ENCODE assay signal across 1 cellular context in the genomic region with DNA sequence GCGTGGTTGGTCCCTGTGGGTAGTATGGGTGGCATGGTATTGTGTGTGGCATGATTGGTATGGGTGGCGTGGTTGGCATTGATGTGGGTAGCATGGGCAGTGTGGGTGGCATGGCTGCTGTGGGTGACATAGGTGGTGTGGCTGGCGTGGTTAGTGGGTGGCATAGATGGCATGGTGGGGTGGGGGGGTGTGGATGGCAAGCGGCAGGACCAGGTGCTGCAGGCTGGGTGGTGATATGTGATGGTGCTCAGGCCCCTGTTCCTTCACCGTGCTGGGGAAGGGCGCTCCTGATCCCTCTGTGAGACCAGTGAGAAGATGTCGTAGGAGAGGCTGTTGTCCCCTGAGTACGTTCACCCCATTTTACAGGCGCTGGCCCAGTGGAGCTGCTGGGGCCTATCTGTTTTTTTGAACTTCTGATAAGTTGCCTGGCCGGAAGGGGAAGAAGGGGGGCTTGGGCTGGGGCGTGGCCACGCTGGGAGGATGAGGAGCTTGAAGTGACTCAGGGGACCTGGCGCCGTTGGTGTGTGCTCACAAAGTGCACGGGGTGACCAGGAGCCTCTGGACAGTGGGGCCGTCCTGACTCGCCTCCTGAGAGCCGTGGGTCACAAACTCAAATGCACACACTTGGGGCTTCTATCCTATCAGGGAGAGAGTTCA.
TF ChIP-seq lines count a peak whose summit lies in the region.

No MANE protein-coding gene starts in this region.

TF ChIP-seq in K562, 482 proteins besides CTCF, POLR2A, EP300 and RAD21 (continued from another document and continues in another):
- TF ChIP-seq, protein P1, sequence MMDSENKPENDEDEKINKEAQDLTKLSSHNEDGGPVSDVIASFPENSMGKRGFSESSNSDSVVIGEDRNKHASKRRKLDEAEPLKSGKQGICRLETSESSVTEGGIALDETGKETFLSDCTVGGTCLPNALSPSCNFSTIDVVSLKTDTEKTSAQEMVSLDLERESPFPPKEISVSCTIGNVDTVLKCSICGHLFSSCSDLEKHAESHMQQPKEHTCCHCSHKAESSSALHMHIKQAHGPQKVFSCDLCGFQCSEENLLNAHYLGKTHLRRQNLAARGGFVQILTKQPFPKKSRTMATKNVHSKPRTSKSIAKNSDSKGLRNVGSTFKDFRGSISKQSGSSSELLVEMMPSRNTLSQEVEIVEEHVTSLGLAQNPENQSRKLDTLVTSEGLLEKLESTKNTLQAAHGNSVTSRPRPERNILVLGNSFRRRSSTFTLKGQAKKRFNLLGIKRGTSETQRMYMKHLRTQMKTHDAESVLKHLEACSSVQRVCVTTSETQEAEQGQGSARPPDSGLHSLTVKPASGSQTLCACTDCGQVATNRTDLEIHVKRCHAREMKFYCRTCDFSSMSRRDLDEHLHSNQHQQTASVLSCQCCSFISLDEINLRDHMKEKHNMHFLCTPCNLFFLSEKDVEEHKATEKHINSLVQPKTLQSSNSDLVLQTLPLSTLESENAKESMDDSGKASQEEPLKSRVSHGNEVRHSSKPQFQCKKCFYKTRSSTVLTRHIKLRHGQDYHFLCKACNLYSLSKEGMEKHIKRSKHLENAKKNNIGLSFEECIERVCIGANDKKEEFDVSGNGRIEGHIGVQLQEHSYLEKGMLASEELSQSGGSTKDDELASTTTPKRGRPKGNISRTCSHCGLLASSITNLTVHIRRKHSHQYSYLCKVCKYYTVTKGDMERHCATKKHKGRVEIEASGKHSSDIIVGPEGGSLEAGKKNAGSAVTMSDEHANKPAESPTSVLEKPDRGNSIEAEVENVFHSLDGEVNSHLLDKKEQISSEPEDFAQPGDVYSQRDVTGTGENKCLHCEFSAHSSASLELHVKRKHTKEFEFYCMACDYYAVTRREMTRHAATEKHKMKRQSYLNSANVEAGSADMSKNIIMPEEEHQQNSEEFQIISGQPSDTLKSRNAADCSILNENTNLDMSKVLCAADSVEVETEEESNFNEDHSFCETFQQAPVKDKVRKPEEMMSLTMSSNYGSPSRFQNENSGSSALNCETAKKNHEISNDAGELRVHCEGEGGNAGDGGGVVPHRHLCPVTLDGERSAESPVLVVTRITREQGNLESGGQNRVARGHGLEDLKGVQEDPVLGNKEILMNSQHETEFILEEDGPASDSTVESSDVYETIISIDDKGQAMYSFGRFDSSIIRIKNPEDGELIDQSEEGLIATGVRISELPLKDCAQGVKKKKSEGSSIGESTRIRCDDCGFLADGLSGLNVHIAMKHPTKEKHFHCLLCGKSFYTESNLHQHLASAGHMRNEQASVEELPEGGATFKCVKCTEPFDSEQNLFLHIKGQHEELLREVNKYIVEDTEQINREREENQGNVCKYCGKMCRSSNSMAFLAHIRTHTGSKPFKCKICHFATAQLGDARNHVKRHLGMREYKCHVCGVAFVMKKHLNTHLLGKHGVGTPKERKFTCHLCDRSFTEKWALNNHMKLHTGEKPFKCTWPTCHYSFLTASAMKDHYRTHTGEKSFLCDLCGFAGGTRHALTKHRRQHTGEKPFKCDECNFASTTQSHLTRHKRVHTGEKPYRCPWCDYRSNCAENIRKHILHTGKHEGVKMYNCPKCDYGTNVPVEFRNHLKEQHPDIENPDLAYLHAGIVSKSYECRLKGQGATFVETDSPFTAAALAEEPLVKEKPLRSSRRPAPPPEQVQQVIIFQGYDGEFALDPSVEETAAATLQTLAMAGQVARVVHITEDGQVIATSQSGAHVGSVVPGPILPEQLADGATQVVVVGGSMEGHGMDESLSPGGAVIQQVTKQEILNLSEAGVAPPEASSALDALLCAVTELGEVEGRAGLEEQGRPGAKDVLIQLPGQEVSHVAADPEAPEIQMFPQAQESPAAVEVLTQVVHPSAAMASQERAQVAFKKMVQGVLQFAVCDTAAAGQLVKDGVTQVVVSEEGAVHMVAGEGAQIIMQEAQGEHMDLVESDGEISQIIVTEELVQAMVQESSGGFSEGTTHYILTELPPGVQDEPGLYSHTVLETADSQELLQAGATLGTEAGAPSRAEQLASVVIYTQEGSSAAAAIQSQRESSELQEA (IDR thresholded peaks at IDR 0.05; ENCODE audit: low read depth), result no peak
- TF ChIP-seq, protein P2, sequence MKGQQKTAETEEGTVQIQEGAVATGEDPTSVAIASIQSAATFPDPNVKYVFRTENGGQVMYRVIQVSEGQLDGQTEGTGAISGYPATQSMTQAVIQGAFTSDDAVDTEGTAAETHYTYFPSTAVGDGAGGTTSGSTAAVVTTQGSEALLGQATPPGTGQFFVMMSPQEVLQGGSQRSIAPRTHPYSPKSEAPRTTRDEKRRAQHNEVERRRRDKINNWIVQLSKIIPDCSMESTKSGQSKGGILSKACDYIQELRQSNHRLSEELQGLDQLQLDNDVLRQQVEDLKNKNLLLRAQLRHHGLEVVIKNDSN (CRISPR knock-in tag; IDR thresholded peaks at IDR 0.05), result no peak
- no peak for TF ChIP-seq SIN3B (IDR thresholded peaks at IDR 0.05; ENCODE audit: low read depth)
- no peak for TF ChIP-seq ZNF444 (CRISPR knock-in tag; IDR thresholded peaks at IDR 0.05)
- no peak for TF ChIP-seq ZNF431 (CRISPR knock-in tag; IDR thresholded peaks at IDR 0.05)
- TF ChIP-seq BCOR (IDR thresholded peaks at IDR 0.05), result 0 out of 2 replicates have a peak, but pooled peaks have one; percentile 39
- no peak for TF ChIP-seq ZNF197 (CRISPR knock-in tag; IDR thresholded peaks at IDR 0.05; ENCODE audit: low read depth)
- TF ChIP-seq LCOR (CRISPR knock-in tag; IDR thresholded peaks at IDR 0.05), result no peak
- TF ChIP-seq, protein P3, sequence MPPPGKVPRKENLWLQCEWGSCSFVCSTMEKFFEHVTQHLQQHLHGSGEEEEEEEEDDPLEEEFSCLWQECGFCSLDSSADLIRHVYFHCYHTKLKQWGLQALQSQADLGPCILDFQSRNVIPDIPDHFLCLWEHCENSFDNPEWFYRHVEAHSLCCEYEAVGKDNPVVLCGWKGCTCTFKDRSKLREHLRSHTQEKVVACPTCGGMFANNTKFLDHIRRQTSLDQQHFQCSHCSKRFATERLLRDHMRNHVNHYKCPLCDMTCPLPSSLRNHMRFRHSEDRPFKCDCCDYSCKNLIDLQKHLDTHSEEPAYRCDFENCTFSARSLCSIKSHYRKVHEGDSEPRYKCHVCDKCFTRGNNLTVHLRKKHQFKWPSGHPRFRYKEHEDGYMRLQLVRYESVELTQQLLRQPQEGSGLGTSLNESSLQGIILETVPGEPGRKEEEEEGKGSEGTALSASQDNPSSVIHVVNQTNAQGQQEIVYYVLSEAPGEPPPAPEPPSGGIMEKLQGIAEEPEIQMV (tag; conservative IDR thresholded peaks at IDR 0.05; ENCODE audit: low read depth), result no peak
- no peak for TF ChIP-seq ARNT (IDR thresholded peaks at IDR 0.05)
- no peak; the same call in 1 of the 2 replicates for TF ChIP-seq RNF2 (IDR thresholded peaks at IDR 0.05)
- TF ChIP-seq, protein P4, sequence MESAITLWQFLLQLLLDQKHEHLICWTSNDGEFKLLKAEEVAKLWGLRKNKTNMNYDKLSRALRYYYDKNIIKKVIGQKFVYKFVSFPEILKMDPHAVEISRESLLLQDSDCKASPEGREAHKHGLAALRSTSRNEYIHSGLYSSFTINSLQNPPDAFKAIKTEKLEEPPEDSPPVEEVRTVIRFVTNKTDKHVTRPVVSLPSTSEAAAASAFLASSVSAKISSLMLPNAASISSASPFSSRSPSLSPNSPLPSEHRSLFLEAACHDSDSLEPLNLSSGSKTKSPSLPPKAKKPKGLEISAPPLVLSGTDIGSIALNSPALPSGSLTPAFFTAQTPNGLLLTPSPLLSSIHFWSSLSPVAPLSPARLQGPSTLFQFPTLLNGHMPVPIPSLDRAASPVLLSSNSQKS (CRISPR knock-in tag; IDR thresholded peaks at IDR 0.05), result no peak
- no peak for TF ChIP-seq SETDB1 (IDR thresholded peaks at IDR 0.05; ENCODE audit: low read length)
- TF ChIP-seq, protein P5, sequence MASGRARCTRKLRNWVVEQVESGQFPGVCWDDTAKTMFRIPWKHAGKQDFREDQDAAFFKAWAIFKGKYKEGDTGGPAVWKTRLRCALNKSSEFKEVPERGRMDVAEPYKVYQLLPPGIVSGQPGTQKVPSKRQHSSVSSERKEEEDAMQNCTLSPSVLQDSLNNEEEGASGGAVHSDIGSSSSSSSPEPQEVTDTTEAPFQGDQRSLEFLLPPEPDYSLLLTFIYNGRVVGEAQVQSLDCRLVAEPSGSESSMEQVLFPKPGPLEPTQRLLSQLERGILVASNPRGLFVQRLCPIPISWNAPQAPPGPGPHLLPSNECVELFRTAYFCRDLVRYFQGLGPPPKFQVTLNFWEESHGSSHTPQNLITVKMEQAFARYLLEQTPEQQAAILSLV (tag; IDR thresholded peaks at IDR 0.05), result no peak
- TF ChIP-seq, protein P6, sequence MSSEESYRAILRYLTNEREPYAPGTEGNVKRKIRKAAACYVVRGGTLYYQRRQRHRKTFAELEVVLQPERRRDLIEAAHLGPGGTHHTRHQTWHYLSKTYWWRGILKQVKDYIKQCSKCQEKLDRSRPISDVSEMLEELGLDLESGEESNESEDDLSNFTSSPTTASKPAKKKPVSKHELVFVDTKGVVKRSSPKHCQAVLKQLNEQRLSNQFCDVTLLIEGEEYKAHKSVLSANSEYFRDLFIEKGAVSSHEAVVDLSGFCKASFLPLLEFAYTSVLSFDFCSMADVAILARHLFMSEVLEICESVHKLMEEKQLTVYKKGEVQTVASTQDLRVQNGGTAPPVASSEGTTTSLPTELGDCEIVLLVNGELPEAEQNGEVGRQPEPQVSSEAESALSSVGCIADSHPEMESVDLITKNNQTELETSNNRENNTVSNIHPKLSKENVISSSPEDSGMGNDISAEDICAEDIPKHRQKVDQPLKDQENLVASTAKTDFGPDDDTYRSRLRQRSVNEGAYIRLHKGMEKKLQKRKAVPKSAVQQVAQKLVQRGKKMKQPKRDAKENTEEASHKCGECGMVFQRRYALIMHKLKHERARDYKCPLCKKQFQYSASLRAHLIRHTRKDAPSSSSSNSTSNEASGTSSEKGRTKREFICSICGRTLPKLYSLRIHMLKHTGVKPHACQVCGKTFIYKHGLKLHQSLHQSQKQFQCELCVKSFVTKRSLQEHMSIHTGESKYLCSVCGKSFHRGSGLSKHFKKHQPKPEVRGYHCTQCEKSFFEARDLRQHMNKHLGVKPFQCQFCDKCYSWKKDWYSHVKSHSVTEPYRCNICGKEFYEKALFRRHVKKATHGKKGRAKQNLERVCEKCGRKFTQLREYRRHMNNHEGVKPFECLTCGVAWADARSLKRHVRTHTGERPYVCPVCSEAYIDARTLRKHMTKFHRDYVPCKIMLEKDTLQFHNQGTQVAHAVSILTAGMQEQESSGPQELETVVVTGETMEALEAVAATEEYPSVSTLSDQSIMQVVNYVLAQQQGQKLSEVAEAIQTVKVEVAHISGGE (CRISPR knock-in tag; IDR thresholded peaks at IDR 0.05), result peak in 1 of 3 experiments; percentile 88; a peak in 2 of 6 replicates
- TF ChIP-seq, protein P7, sequence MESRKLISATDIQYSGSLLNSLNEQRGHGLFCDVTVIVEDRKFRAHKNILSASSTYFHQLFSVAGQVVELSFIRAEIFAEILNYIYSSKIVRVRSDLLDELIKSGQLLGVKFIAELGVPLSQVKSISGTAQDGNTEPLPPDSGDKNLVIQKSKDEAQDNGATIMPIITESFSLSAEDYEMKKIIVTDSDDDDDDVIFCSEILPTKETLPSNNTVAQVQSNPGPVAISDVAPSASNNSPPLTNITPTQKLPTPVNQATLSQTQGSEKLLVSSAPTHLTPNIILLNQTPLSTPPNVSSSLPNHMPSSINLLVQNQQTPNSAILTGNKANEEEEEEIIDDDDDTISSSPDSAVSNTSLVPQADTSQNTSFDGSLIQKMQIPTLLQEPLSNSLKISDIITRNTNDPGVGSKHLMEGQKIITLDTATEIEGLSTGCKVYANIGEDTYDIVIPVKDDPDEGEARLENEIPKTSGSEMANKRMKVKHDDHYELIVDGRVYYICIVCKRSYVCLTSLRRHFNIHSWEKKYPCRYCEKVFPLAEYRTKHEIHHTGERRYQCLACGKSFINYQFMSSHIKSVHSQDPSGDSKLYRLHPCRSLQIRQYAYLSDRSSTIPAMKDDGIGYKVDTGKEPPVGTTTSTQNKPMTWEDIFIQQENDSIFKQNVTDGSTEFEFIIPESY (CRISPR knock-in tag; IDR thresholded peaks at IDR 0.05), result no peak
- TF ChIP-seq SRSF3 (IDR thresholded peaks at IDR 0.05; ENCODE audit: insufficient read depth, low read length), result no peak
- TF ChIP-seq, protein P8, sequence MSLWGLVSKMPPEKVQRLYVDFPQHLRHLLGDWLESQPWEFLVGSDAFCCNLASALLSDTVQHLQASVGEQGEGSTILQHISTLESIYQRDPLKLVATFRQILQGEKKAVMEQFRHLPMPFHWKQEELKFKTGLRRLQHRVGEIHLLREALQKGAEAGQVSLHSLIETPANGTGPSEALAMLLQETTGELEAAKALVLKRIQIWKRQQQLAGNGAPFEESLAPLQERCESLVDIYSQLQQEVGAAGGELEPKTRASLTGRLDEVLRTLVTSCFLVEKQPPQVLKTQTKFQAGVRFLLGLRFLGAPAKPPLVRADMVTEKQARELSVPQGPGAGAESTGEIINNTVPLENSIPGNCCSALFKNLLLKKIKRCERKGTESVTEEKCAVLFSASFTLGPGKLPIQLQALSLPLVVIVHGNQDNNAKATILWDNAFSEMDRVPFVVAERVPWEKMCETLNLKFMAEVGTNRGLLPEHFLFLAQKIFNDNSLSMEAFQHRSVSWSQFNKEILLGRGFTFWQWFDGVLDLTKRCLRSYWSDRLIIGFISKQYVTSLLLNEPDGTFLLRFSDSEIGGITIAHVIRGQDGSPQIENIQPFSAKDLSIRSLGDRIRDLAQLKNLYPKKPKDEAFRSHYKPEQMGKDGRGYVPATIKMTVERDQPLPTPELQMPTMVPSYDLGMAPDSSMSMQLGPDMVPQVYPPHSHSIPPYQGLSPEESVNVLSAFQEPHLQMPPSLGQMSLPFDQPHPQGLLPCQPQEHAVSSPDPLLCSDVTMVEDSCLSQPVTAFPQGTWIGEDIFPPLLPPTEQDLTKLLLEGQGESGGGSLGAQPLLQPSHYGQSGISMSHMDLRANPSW (CRISPR knock-in tag; IDR thresholded peaks at IDR 0.05), result no peak
- no peak for TF ChIP-seq JUN (IDR thresholded peaks at IDR 0.05; ENCODE audit: borderline replicate concordance, low read depth, low read length)
- no peak for TF ChIP-seq JUN (CRISPR knock-in tag; IDR thresholded peaks at IDR 0.05; ENCODE audit: borderline replicate concordance)
